ENCODE assay signal across 2 cellular contexts in genomic region chr10:108920029-108920428, GRCh38.
DNase-seq lines count a peak whose midpoint lies in the region; ATAC-seq, FAIRE-seq and TF ChIP-seq lines count a peak whose summit lies in the region.
"Not testable (repeated sequence)": the region's sequence is repeated elsewhere in the genome, so short reads cannot be mapped to it uniquely, and the experiment has no call there.

No MANE protein-coding gene starts in this region.

- CTCF ChIA-PET in WTC11 (lab: Charles Lee); HepG2 (lab: Yijun Ruan, JAX; ENCODE audit: low intra/inter-chr PET ratio, low total read pairs): not testable (repeated sequence)

- H3K36me3 ChIP-seq in HepG2 (replicated peaks in 1 of 2; ENCODE audit: control insufficient read depth in 1 of 2, insufficient read depth in 2 of 2, low read length in 2 of 2) = not testable (repeated sequence)

- peaks cover 17% of the 10 kb centered on the region for H3K9me3 ChIP-seq in HepG2 (ENCODE audit: low read length)

- BruUV-seq in HepG2 (replicated peaks; lab: Mats Ljungman, UMichigan) = not testable (repeated sequence)

- not testable (repeated sequence) for FAIRE-seq in HepG2 (lab: Jason Lieb, UNC)

- not testable (repeated sequence) for H3K4me2 ChIP-seq in HepG2 (ENCODE audit: low read depth, low read length)

- not testable (repeated sequence) for TF ChIP-seq RAD21 in HepG2 (CRISPR knock-in tag; IDR thresholded peaks at IDR 0.05)

- H3K4me3 ChIP-seq in HepG2 (replicated peaks in 1 of 3; ENCODE audit: insufficient read depth in 1 of 3, low read depth in 2 of 3, low read length in 3 of 3) = not testable (repeated sequence)

- H4K20me1 ChIP-seq in HepG2 (ENCODE audit: insufficient read depth, low read length) = not testable (repeated sequence)

- not testable (repeated sequence) for H2AFZ ChIP-seq in HepG2 (ENCODE audit: low read length)

- not testable (repeated sequence) for H3K27ac ChIP-seq in HepG2 (ENCODE audit: extremely low read length, insufficient read depth, low read length)

- H3K27me3 ChIP-seq in HepG2 (ENCODE audit: control insufficient read depth in 1 of 2, insufficient read depth in 2 of 2, low read length in 2 of 2) = not testable (repeated sequence)

- not testable (repeated sequence) for DNase-seq in WTC11 (ENCODE audit: low spot score); HepG2 (ENCODE audit: low spot score)

- not testable (repeated sequence) for TF ChIP-seq CTCF in WTC11 (IDR thresholded peaks at IDR 0.05); HepG2 (CRISPR knock-in tag; IDR thresholded peaks at IDR 0.05)

- H3K9ac ChIP-seq in HepG2 (ENCODE audit: insufficient read depth, low read depth, low read length) = not testable (repeated sequence)

- H3K4me3 Mint-ChIP-seq in WTC11 = not testable (repeated sequence)

- H3K9me3 Mint-ChIP-seq in WTC11 = peaks cover 25% of the 10 kb centered on the region

- not testable (repeated sequence) for H3K27me3 Mint-ChIP-seq in WTC11 (ENCODE audit: low read depth)

- TF ChIP-seq POLR2A in HepG2 (IDR thresholded peaks at IDR 0.05; ENCODE audit: insufficient read depth in 1 of 2, low read depth in 2 of 2, low read length in 2 of 2) = not testable (repeated sequence)

- TF ChIP-seq EP300 in HepG2 (IDR thresholded peaks at IDR 0.05; ENCODE audit: low read depth in 2 of 2, low read length in 2 of 2); HepG2 (CRISPR knock-in tag; IDR thresholded peaks at IDR 0.05; ENCODE audit: borderline replicate concordance): not testable (repeated sequence)

- H3K4me1 Mint-ChIP-seq in WTC11 = not testable (repeated sequence)

- in situ Hi-C loops in HepG2 (cut with HindIII; ENCODE audit: extremely low pct_ligation_motif_present, low pct_unique_long_range_greater_than_20kb) = not testable (repeated sequence)

- H3K36me3 Mint-ChIP-seq in WTC11 = peaks cover 16% of the 10 kb centered on the region

- H3K79me2 ChIP-seq in HepG2 (ENCODE audit: insufficient read depth, low read length) = not testable (repeated sequence)

- H3K4me1 ChIP-seq in HepG2 (ENCODE audit: insufficient read depth, low read length) = not testable (repeated sequence)

- intact Hi-C loops in HepG2 (cut with micrococcal nuclease; ENCODE audit: unreplicated experiment) = not testable (repeated sequence)

- POLR2A ChIA-PET in WTC11 (lab: Charles Lee); HepG2 (lab: Yijun Ruan, JAX): not testable (repeated sequence)

- not testable (repeated sequence) for H3K27ac Mint-ChIP-seq in WTC11

- ATAC-seq in WTC11, HepG2: not testable (repeated sequence)

TF ChIP-seq in WTC11, 78 proteins besides CTCF, POLR2A, EP300 and RAD21:
- peak; percentile 97 for TF ChIP-seq ZNF317 (CRISPR knock-in tag; IDR thresholded peaks at IDR 0.05; ENCODE audit: borderline replicate concordance, low read depth)
TF ChIP-seq in WTC11: peak in this region for 1; not testable (repeated sequence) for 77.

TF ChIP-seq in HepG2, 621 proteins besides CTCF, POLR2A, EP300 and RAD21:
- peak; percentile 69 for TF ChIP-seq ZNF317 (CRISPR knock-in tag; IDR thresholded peaks at IDR 0.05)
